33 cellular contexts compared by ENCODE assay signal in genomic region chr12:64419696-64420095, GRCh38. TPM values are rescaled to one million over a fixed set of nuclear protein-coding genes. Genes with fewer than 3 reads are reported as not detected.
"Had no signal": no experiment of that assay in that cellular context is flagged by ENCODE, and none has a peak within 500 bp of the region (broad histone marks: within the 10 kb centered on the region; RNA-seq: fewer than 3 reads in every experiment).

No MANE protein-coding gene starts in this region.

- H3K4me1 ChIP-seq: body of pancreas, gastroesophageal sphincter, parathyroid adenoma, psoas muscle, right atrium auricular region, stomach, tibial artery, upper lobe of right lung had no signal

- ATAC-seq: activated T-helper 17 cell treated with anti-CD3 and anti-CD28 coated beads, Interleukin-2, amount 50 U/mL, for 72 hours; body of pancreas; gastroesophageal sphincter; naive thymus-derived CD8-positive, alpha-beta T cell; psoas muscle; stimulated activated memory B cell treated with anti-CD40 and anti-IgM and Interleukin-4, amounts not matched to agents 10 μg/mL and 1 μg/mL and 100 μg/mL, for 72 hours; upper lobe of right lung had no signal

- H3K27me3 ChIP-seq: body of pancreas, dorsolateral prefrontal cortex, gastroesophageal sphincter, hepatocyte, right atrium auricular region, stomach, tibial artery, upper lobe of right lung had no signal

- H3K4me3 Mint-ChIP-seq: activated B cell treated with CpG ODN at 0.5 μM for 24 hours; activated CD4-positive, alpha-beta memory T cell treated with anti-CD3 and anti-CD28 coated beads for 36 hours; activated naive CD4-positive, alpha-beta T cell treated with anti-CD3 and anti-CD28 coated beads, Interleukin-2, amount 50 U/mL, for 24 hours; activated T-cell treated with anti-CD3 and anti-CD28 coated beads, Interleukin-2, amount 50 U/mL, for 24 hours; activated T-helper 17 cell treated with anti-CD3 and anti-CD28 coated beads, Interleukin-2, amount 50 U/mL, for 72 hours; naive thymus-derived CD8-positive, alpha-beta T cell; neural crest cell; stimulated activated memory B cell treated with anti-CD40 and anti-IgM and Interleukin-4, amounts not matched to agents 10 μg/mL and 1 μg/mL and 100 μg/mL, for 72 hours; T-helper 1 cell treated with Interleukin-12 subunit alpha and Interleukin-12 subunit beta and Interleukin-4 antibody, amounts not matched to agents 30 μg/mL and 1 μg/mL, for 36 hours had no signal

- H3K4me1 Mint-ChIP-seq: activated B cell treated with CpG ODN at 0.5 μM for 24 hours; activated T-helper 17 cell treated with anti-CD3 and anti-CD28 coated beads, Interleukin-2, amount 50 U/mL, for 72 hours; neural crest cell; stimulated activated memory B cell treated with anti-CD40 and anti-IgM and Interleukin-4, amounts not matched to agents 10 μg/mL and 1 μg/mL and 100 μg/mL, for 72 hours had no signal

- H3K27ac ChIP-seq: body of pancreas, gastroesophageal sphincter, hepatocyte, parathyroid adenoma, psoas muscle, right atrium auricular region, stomach, tibial artery, upper lobe of right lung had no signal

- H3K9me3 Mint-ChIP-seq: activated B cell treated with CpG ODN at 0.5 μM for 24 hours; activated CD4-positive, alpha-beta memory T cell treated with anti-CD3 and anti-CD28 coated beads for 36 hours; activated naive CD4-positive, alpha-beta T cell treated with anti-CD3 and anti-CD28 coated beads, Interleukin-2, amount 50 U/mL, for 24 hours; activated T-cell treated with anti-CD3 and anti-CD28 coated beads, Interleukin-2, amount 50 U/mL, for 24 hours; activated T-helper 17 cell treated with anti-CD3 and anti-CD28 coated beads, Interleukin-2, amount 50 U/mL, for 72 hours; naive thymus-derived CD8-positive, alpha-beta T cell; neural crest cell; stimulated activated memory B cell treated with anti-CD40 and anti-IgM and Interleukin-4, amounts not matched to agents 10 μg/mL and 1 μg/mL and 100 μg/mL, for 72 hours; T-helper 1 cell treated with Interleukin-12 subunit alpha and Interleukin-12 subunit beta and Interleukin-4 antibody, amounts not matched to agents 30 μg/mL and 1 μg/mL, for 36 hours had no signal

- H3K27me3 Mint-ChIP-seq: activated B cell treated with CpG ODN at 0.5 μM for 24 hours; activated CD4-positive, alpha-beta memory T cell treated with anti-CD3 and anti-CD28 coated beads for 36 hours; activated naive CD4-positive, alpha-beta T cell treated with anti-CD3 and anti-CD28 coated beads, Interleukin-2, amount 50 U/mL, for 24 hours; activated T-cell treated with anti-CD3 and anti-CD28 coated beads, Interleukin-2, amount 50 U/mL, for 24 hours; activated T-helper 17 cell treated with anti-CD3 and anti-CD28 coated beads, Interleukin-2, amount 50 U/mL, for 72 hours; naive thymus-derived CD8-positive, alpha-beta T cell; stimulated activated memory B cell treated with anti-CD40 and anti-IgM and Interleukin-4, amounts not matched to agents 10 μg/mL and 1 μg/mL and 100 μg/mL, for 72 hours had no signal

- H3K4me3 ChIP-seq: body of pancreas, dorsolateral prefrontal cortex, gastroesophageal sphincter, hepatocyte, psoas muscle, right atrium auricular region, smooth muscle cell, stomach, tibial artery, upper lobe of right lung had no signal

- DNase-seq: activated B cell treated with CpG ODN at 0.5 μM for 24 hours; activated CD4-positive, alpha-beta memory T cell treated with anti-CD3 and anti-CD28 coated beads for 36 hours; activated CD4-positive, alpha-beta T cell treated with anti-CD3 and anti-CD28 coated beads for 4 hours; activated CD8-positive, alpha-beta memory T cell treated with anti-CD3 and anti-CD28 coated beads, Interleukin-2, amount 50 U/mL, for 48 hours; activated T-cell treated with anti-CD3 and anti-CD28 coated beads, Interleukin-2, amount 50 U/mL, for 24 hours; aorta; body of pancreas; dorsolateral prefrontal cortex; effector memory CD4-positive, alpha-beta T cell; islet precursor cell; mesenchymal stem cell; naive thymus-derived CD8-positive, alpha-beta T cell; nucleus accumbens; psoas muscle; stimulated activated CD4-positive, alpha-beta T cell treated with anti-CD3 and anti-CD28 coated beads, Interleukin-1b, Interleukin-23, amount 100 ng/mL, for 48 hours; stimulated activated CD4-positive, alpha-beta T cell treated with anti-CD3 and anti-CD28 coated beads, Interleukin-4, amount 100 ng/mL, for 4 hours; stimulated activated CD8-positive, alpha-beta memory T cell treated with anti-CD3 and anti-CD28 coated beads, Interleukin-4, amount 100 ng/mL, for 48 hours; stomach; SW 1271; T-helper 9 cell; tibial artery; upper lobe of right lung had no signal

- H3K9me3 ChIP-seq: body of pancreas, gastroesophageal sphincter, psoas muscle, right atrium auricular region, stomach, tibial artery, upper lobe of right lung had no signal

- H3K27ac Mint-ChIP-seq: activated B cell treated with CpG ODN at 0.5 μM for 24 hours; activated CD4-positive, alpha-beta memory T cell treated with anti-CD3 and anti-CD28 coated beads for 36 hours; activated naive CD4-positive, alpha-beta T cell treated with anti-CD3 and anti-CD28 coated beads, Interleukin-2, amount 50 U/mL, for 24 hours; activated T-cell treated with anti-CD3 and anti-CD28 coated beads, Interleukin-2, amount 50 U/mL, for 24 hours; activated T-helper 17 cell treated with anti-CD3 and anti-CD28 coated beads, Interleukin-2, amount 50 U/mL, for 72 hours; stimulated activated memory B cell treated with anti-CD40 and anti-IgM and Interleukin-4, amounts not matched to agents 10 μg/mL and 1 μg/mL and 100 μg/mL, for 72 hours; T-helper 1 cell treated with Interleukin-12 subunit alpha and Interleukin-12 subunit beta and Interleukin-4 antibody, amounts not matched to agents 30 μg/mL and 1 μg/mL, for 36 hours had no signal

RNA-seq across cellular contexts. Expression of gene C12orf56, which starts 29.1 kb away (rescaled TPM):
- total RNA-seq: activated B cell treated with CpG ODN at 0.5 μM for 24 hours; activated CD4-positive, alpha-beta memory T cell treated with anti-CD3 and anti-CD28 coated beads for 36 hours; activated CD8-positive, alpha-beta memory T cell treated with anti-CD3 and anti-CD28 coated beads for 36 hours; activated T-helper 17 cell treated with anti-CD3 and anti-CD28 coated beads, Interleukin-2, amount 50 U/mL, for 72 hours; aorta; body of pancreas; gastroesophageal sphincter; naive thymus-derived CD8-positive, alpha-beta T cell; psoas muscle; right atrium auricular region; upper lobe of right lung had no signal
